In the genomic region with DNA sequence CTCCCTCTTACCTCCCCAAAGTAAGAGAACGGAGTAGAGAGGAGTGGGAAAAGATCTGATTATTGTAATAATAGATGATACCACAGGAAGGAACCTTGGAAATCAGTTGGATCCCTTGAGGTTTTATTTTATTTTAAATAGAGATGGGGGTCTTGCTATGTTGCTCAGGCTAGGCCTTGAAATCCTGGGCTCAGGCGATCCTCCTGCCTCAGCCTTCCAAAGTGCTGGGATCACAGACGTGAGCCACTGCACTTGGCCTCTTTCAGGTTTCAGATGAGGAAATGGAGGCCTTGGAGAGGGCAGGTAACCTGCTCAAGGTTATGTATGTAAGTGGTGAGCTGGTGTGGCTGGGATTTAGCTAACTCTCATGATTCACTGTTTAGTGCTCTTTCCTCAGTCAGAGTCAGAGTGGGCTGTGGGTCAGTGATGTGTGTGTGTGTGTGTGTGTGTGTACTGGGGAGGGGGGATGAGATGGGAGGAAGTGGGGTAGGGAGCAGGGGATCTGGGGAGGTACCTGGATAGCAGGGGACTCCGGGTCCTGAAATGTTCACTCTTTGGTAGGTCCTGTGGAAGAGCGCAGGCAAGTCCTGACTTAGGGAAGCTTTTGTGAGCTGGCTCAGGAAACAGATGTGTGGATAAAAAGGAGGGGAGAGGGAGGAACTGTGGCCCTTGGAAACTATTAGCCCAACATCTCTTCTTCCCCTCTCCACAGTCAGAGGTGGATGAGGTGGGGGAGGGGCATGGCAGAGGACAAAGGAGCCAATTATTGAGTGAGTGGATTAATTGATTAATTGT, we compare ENCODE assay signal across 11 cellular contexts. TPM values are rescaled to one million over a fixed set of nuclear protein-coding genes. Genes with fewer than 3 reads are reported as not detected.
A peak's percentile ranks its signal among the peaks of the same experiment; 100 is the strongest.
DNase-seq lines count a peak whose midpoint lies in the region; ATAC-seq lines count a peak whose summit lies in the region.
"Had no signal": no experiment of that assay in that cellular context is flagged by ENCODE, and none has a peak within 500 bp of the region (broad histone marks: within the 10 kb centered on the region; RNA-seq: fewer than 3 reads in every experiment).

No MANE protein-coding gene starts in this region.

- no peak overlapping the region for H3K4ac ChIP-seq in neuronal stem cell (ENCODE audit: low read length)

- no peak overlapping the region for H2BK5ac ChIP-seq in neuronal stem cell (ENCODE audit: low read length)

- H3K4me3 ChIP-seq in Karpas-422 (ENCODE audit: low read length) (peak overlapping the region; percentile 61), neuronal stem cell (ENCODE audit: low read length in 2 of 2) (peak overlapping the region in 1 of 2 donors; percentile 41)

- H3K9me3 ChIP-seq in Karpas-422 (ENCODE audit: low read length) (no peaks in the 10 kb centered on the region), neuronal stem cell (replicated peaks in 1 of 2; ENCODE audit: control insufficient read depth in 2 of 2, insufficient read depth in 1 of 2, low read depth in 1 of 2, low read length in 2 of 2) (no peaks in the 10 kb centered on the region)

- no peaks in the 10 kb centered on the region for H3K79me1 ChIP-seq in neuronal stem cell (ENCODE audit: low read depth, low read length)

- WGBS in neuronal stem cell (ENCODE audit: extremely low coverage in 2 of 2, insufficient read length in 2 of 2, insufficient replicate concordance in 1 of 2), 2 donors = no CpG with 5 or more reads among the region's 5 CpGs

- ATAC-seq in GM18511 (IDR thresholded peaks at IDR 0.05; ENCODE audit: unreplicated experiment) (peak; percentile 3), GM21381 (IDR thresholded peaks at IDR 0.05; ENCODE audit: unreplicated experiment) (no peak), HG03571 (IDR thresholded peaks at IDR 0.05; ENCODE audit: unreplicated experiment) (no peak), HG03039 (IDR thresholded peaks at IDR 0.05; ENCODE audit: unreplicated experiment) (no peak)

- H4K8ac ChIP-seq in neuronal stem cell (ENCODE audit: low read depth, low read length) = no peak overlapping the region

- H3K9ac ChIP-seq in Karpas-422 (ENCODE audit: low read length) (peak overlapping the region; percentile 57), neuronal stem cell (ENCODE audit: low read depth, low read length, poor library complexity) (no peak overlapping the region)

- no peak for DNase-seq in Karpas-422
- peak; percentile 54 for DNase-seq in ecto neural progenitor cell (ENCODE audit: low spot score)
- no peak for DNase-seq in neuronal stem cell (ENCODE audit: low spot score)
- no peak for DNase-seq in H4 (ENCODE audit: low spot score)

- no peaks in the 10 kb centered on the region for H3K9me2 ChIP-seq in Karpas-422 (replicated peaks; ENCODE audit: insufficient read depth, low read length)

- no peak overlapping the region for H2BK15ac ChIP-seq in neuronal stem cell (ENCODE audit: low read length)

- H3K27me3 ChIP-seq in Karpas-422 (ENCODE audit: low read length) (no peaks in the 10 kb centered on the region), neuronal stem cell (ENCODE audit: control insufficient read depth in 3 of 3, insufficient read depth in 3 of 3, low read depth in 1 of 3, low read length in 3 of 3) (peaks cover 0 to 86% (median 19%) of the 10 kb centered on the region in 3 experiments)

- no peak overlapping the region for H4K91ac ChIP-seq in neuronal stem cell (ENCODE audit: low read depth, low read length, poor library complexity)

- H2AFZ ChIP-seq in Karpas-422 (ENCODE audit: low read length) (peak overlapping the region; percentile 49; the same call in 1 of the 2 replicates), neuronal stem cell (ENCODE audit: low read length) (peak overlapping the region; percentile 87)

- H3K27ac ChIP-seq in Karpas-422 (ENCODE audit: low read length) = peak overlapping the region; percentile 84
- H3K27ac ChIP-seq in neuronal stem cell (replicated peaks; ENCODE audit: low read length) = peak overlapping the region; percentile 54

- no peak overlapping the region for H2BK120ac ChIP-seq in neuronal stem cell (ENCODE audit: low read depth, low read length)

- no peak overlapping the region for H2BK12ac ChIP-seq in neuronal stem cell (ENCODE audit: low read length)

- no peak overlapping the region for H3K14ac ChIP-seq in neuronal stem cell (ENCODE audit: low read length)

- H3K36me3 ChIP-seq in Karpas-422 (ENCODE audit: insufficient read depth, low read length) = no peaks in the 10 kb centered on the region
- H3K36me3 ChIP-seq in neuronal stem cell (replicated peaks in 1 of 2; ENCODE audit: control insufficient read depth in 2 of 2, insufficient read depth in 2 of 2, low read length in 2 of 2) = no peaks in the 10 kb centered on the region

- H3K79me2 ChIP-seq in Karpas-422 (ENCODE audit: low read length) = no peaks in the 10 kb centered on the region

- peak overlapping the region; percentile 77 for H3K18ac ChIP-seq in neuronal stem cell (ENCODE audit: low read length)

- peaks cover 59% of the 10 kb centered on the region for H3K4me1 ChIP-seq in Karpas-422 (ENCODE audit: low read length)
- H3K4me1 ChIP-seq in neuronal stem cell (ENCODE audit: control insufficient read depth in 2 of 2, insufficient read depth in 1 of 2, low read depth in 1 of 2, low read length in 2 of 2) = peaks cover 10 to 27% of the 10 kb centered on the region in 2 donors

- H3K23ac ChIP-seq in neuronal stem cell (ENCODE audit: low read depth, low read length, poor library complexity) = no peak overlapping the region

- peak overlapping the region; percentile 13 for H2AK5ac ChIP-seq in neuronal stem cell (ENCODE audit: low read depth, low read length)

- H4K20me1 ChIP-seq in Karpas-422 (ENCODE audit: insufficient read depth, low read depth, low read length) = no peaks in the 10 kb centered on the region

- H3K4me2 ChIP-seq in Karpas-422 (ENCODE audit: low read depth, low read length, poor library complexity, severe bottlenecking) (peak overlapping the region; percentile 65), neuronal stem cell (ENCODE audit: insufficient read depth, low read length, poor library complexity, severe bottlenecking) (peak overlapping the region; percentile 60)

RNA-seq across cellular contexts. Expression of a gene that starts 4.7 kb away (rescaled TPM):
- not detected in 2 replicates for total RNA-seq in Karpas-422 (2014; rRNA removed; shearing (Covaris generic); ENCODE audit: low replicate concordance)
- 0.35 TPM for polyA plus RNA-seq in neuronal stem cell (2013, experiment 1 of 2)
- 0.35 TPM for polyA plus RNA-seq in neuronal stem cell (2013, experiment 2 of 2)
- total RNA-seq in H4 (2014; rRNA removed; shearing (Covaris generic)) = not detected in 2 replicates
- total RNA-seq: bronchial epithelial cell, pulmonary artery endothelial cell, RPMI7951 had no signal

RNA-seq across cellular contexts. Expression of a gene that starts 29.2 kb away (rescaled TPM):
- 28.7 and 32.5 TPM in 2 replicates for total RNA-seq in Karpas-422 (2014; rRNA removed; shearing (Covaris generic); ENCODE audit: low replicate concordance)
- polyA plus RNA-seq in neuronal stem cell (2013, experiment 1 of 2) = 27.1 TPM
- polyA plus RNA-seq in neuronal stem cell (2013, experiment 2 of 2) = 26.1 TPM
- total RNA-seq in H4 (2014; rRNA removed; shearing (Covaris generic)) = 24.3 and 33.5 TPM in 2 replicates
